8 cellular contexts compared by ENCODE assay signal in the genomic region with DNA sequence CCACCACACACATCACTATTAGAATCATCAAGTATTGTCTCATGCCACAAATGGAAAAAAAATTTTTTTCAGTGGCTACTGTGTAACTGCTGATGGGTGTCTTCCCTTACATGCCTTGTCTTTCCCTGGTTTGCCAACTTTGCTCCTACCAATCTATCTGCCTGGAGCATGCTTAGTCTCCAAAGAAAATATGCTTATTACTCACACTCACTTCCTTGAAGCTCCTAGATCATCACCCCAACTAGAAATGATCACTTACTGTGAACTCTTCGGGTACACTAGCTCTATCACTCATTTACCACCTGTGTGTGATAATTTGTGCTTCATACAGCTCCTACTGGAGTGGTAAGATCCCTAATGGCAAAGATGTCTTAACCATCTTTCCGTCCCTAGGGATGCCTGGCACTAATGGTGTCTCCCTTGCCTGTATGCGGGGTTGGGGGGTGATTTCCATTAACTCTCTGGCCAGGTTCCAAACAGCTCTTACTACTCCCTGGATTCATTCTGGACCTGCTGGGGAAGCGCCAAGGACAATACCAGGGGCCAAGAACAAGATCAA. TPM values are rescaled to one million over a fixed set of nuclear protein-coding genes. Genes with fewer than 3 reads are reported as not detected.
DNase-seq lines count a peak whose midpoint lies in the region; ATAC-seq and TF ChIP-seq lines count a peak whose summit lies in the region.

No MANE protein-coding gene starts in this region.

- H3K4me1 ChIP-seq in DOHH2 (ENCODE audit: control insufficient read depth, low read length) (peaks cover 20% of the 10 kb centered on the region), right cardiac atrium (ENCODE audit: control insufficient read depth, insufficient read depth, low read length) (no peaks in the 10 kb centered on the region), skeletal muscle tissue (ENCODE audit: control insufficient read depth in 3 of 3, insufficient read depth in 3 of 3, low read length in 3 of 3) (peaks cover 14 to 22% (median 15%) of the 10 kb centered on the region in 3 donors)

- H3K9me3 ChIP-seq in DOHH2 (ENCODE audit: control insufficient read depth, insufficient read depth, low read length) (no peaks in the 10 kb centered on the region), right cardiac atrium (ENCODE audit: control insufficient read depth, low read length) (no peaks in the 10 kb centered on the region), skeletal muscle tissue (ENCODE audit: control insufficient read depth in 3 of 3, low read length in 3 of 3) (no peaks in the 10 kb centered on the region)

- H3K4me3 ChIP-seq in DOHH2 (ENCODE audit: low read length) (peak overlapping the region; percentile 97), right cardiac atrium (ENCODE audit: low read length) (peak overlapping the region; percentile 88), skeletal muscle tissue (ENCODE audit: low read length in 3 of 3) (peak overlapping the region; percentile 96 to 99 (median 99))

- no peaks in the 10 kb centered on the region for H3K9me2 ChIP-seq in DOHH2 (replicated peaks; ENCODE audit: control insufficient read depth, low read length)

- H3K4me1 Mint-ChIP-seq in activated B cell treated with CpG ODN at 0.5 μM for 24 hours, result peaks cover 35% of the 10 kb centered on the region

- H3K79me2 ChIP-seq in DOHH2 (ENCODE audit: control insufficient read depth, low read length), result peaks cover 44% of the 10 kb centered on the region

- peaks cover 23% of the 10 kb centered on the region for H3K36me3 Mint-ChIP-seq in activated B cell treated with CpG ODN at 0.5 μM for 24 hours (ENCODE audit: low read depth)

- H3K27me3 ChIP-seq in DOHH2 (ENCODE audit: control insufficient read depth, low read length) (no peaks in the 10 kb centered on the region), right cardiac atrium (ENCODE audit: control insufficient read depth, insufficient read depth) (no peaks in the 10 kb centered on the region), skeletal muscle tissue (ENCODE audit: control insufficient read depth in 3 of 3, insufficient read depth in 3 of 3, low read length in 3 of 3) (no peaks in the 10 kb centered on the region)

- peak overlapping the region; percentile 99 for H3K4me3 Mint-ChIP-seq in activated B cell treated with CpG ODN at 0.5 μM for 24 hours

- H3K36me3 ChIP-seq in DOHH2 (ENCODE audit: control insufficient read depth, low read length) (0 out of 2 replicates have a peak, but pooled peaks cover 4% of the 10 kb centered on the region), skeletal muscle tissue (ENCODE audit: control insufficient read depth in 3 of 3, insufficient read depth in 3 of 3, low read length in 3 of 3) (peaks cover 3 to 5% (median 3%) of the 10 kb centered on the region in 3 donors)

- peak overlapping the region; percentile 89 for H3K27ac Mint-ChIP-seq in activated B cell treated with CpG ODN at 0.5 μM for 24 hours

- no peaks in the 10 kb centered on the region for H3K9me3 Mint-ChIP-seq in activated B cell treated with CpG ODN at 0.5 μM for 24 hours

- no peaks in the 10 kb centered on the region for H4K20me1 ChIP-seq in DOHH2 (ENCODE audit: control insufficient read depth, insufficient read depth, low read depth, low read length)

- DNase-seq in activated B cell treated with CpG ODN at 0.5 μM for 24 hours (no peak), right cardiac atrium (no peak), occipital lobe (lab: John Stamatoyannopoulos, UW) (no peak), NCI-H2107 (lab: John Stamatoyannopoulos, UW) (no peak), activated gamma-delta T cell (lab: John Stamatoyannopoulos, UW) (no peak)

- peak overlapping the region; percentile 90 for H3K4me2 ChIP-seq in DOHH2 (ENCODE audit: low read length)

- no peak overlapping the region for H3K27ac ChIP-seq in DOHH2 (ENCODE audit: low read depth, low read length)
- H3K27ac ChIP-seq in right cardiac atrium (ENCODE audit: low read length), result no peak overlapping the region
- no peak overlapping the region for H3K27ac ChIP-seq in skeletal muscle tissue (ENCODE audit: low read depth, low read length)

- H3K9ac ChIP-seq in skeletal muscle tissue (ENCODE audit: low read depth in 1 of 3, low read length in 3 of 3), result peak overlapping the region; percentile 86 to 95 (median 95)

- no peaks in the 10 kb centered on the region for H3F3A ChIP-seq in DOHH2 (ENCODE audit: control insufficient read depth, insufficient read depth)

- intact Hi-C loops in activated B cell treated with CpG ODN at 0.5 μM for 24 hours (cut with micrococcal nuclease) (loop anchor here (1.0 kb wide), 2 partner anchors 27 to 65 kb away; a partner anchor contains a TSS), right cardiac atrium (cut with DNase I) (no loop called here)

- ATAC-seq in HG03196 (IDR thresholded peaks at IDR 0.05; ENCODE audit: unreplicated experiment), result peak; percentile 8
- ATAC-seq in activated B cell treated with CpG ODN at 0.5 μM for 24 hours (ENCODE audit: low read depth), result no peak
- ATAC-seq in right cardiac atrium, result peak in 1 of 2 donors; percentile 35

- H3K27me3 Mint-ChIP-seq in activated B cell treated with CpG ODN at 0.5 μM for 24 hours, result no peaks in the 10 kb centered on the region

- POLR2A ChIA-PET in activated B cell treated with CpG ODN at 0.5 μM for 24 hours (lab: Charles Lee), result interaction anchor here (0.9 to 1.9 kb wide), 4 partner anchors 10 to 67 kb away, joined by 3 to 6 read pairs (median 4); a partner anchor contains a TSS

- TF ChIP-seq CTCF in DOHH2 (IDR thresholded peaks at IDR 0.05; ENCODE audit: low read depth, low read length, poor library complexity, severe bottlenecking), result no peak
- TF ChIP-seq CTCF in activated B cell treated with CpG ODN at 0.5 μM for 24 hours (IDR thresholded peaks at IDR 0.05), result no peak

- 9% methylated on average over 4 of the region's 4 CpGs for WGBS in right cardiac atrium

- CTCF ChIA-PET in activated B cell treated with CpG ODN at 0.5 μM for 24 hours (lab: Charles Lee), result interaction anchor here (0.8 to 1.2 kb wide), 2 partner anchors 9 to 64 kb away, joined by 3 to 7 read pairs; no protein-coding TSS in a partner anchor

RNA-seq across cellular contexts. Expression of a gene that starts 0.8 kb away (rescaled TPM):
- total RNA-seq in activated B cell treated with CpG ODN at 0.5 μM for 24 hours, result 27.3 and 33.4 TPM in 2 replicates
- total RNA-seq in right cardiac atrium, result 1 to 10 TPM; 3.8 to 7.6 (median 6.8) TPM
- 4.2 TPM for polyA plus RNA-seq in right cardiac atrium
- 3.1 TPM for total RNA-seq in skeletal muscle tissue
- total RNA-seq in occipital lobe, result 12.5 TPM

RNA-seq across cellular contexts. Expression of a gene that starts 27.3 kb away (rescaled TPM):
- total RNA-seq in activated B cell treated with CpG ODN at 0.5 μM for 24 hours, result 8.1 and 9.3 TPM in 2 replicates
- 1 to 10 TPM; 5.1 to 8.7 (median 6.9) TPM for total RNA-seq in right cardiac atrium
- 5.7 TPM for polyA plus RNA-seq in right cardiac atrium
- total RNA-seq in skeletal muscle tissue, result 18.8 TPM
- 15.8 TPM for total RNA-seq in occipital lobe
